In the genomic region with DNA sequence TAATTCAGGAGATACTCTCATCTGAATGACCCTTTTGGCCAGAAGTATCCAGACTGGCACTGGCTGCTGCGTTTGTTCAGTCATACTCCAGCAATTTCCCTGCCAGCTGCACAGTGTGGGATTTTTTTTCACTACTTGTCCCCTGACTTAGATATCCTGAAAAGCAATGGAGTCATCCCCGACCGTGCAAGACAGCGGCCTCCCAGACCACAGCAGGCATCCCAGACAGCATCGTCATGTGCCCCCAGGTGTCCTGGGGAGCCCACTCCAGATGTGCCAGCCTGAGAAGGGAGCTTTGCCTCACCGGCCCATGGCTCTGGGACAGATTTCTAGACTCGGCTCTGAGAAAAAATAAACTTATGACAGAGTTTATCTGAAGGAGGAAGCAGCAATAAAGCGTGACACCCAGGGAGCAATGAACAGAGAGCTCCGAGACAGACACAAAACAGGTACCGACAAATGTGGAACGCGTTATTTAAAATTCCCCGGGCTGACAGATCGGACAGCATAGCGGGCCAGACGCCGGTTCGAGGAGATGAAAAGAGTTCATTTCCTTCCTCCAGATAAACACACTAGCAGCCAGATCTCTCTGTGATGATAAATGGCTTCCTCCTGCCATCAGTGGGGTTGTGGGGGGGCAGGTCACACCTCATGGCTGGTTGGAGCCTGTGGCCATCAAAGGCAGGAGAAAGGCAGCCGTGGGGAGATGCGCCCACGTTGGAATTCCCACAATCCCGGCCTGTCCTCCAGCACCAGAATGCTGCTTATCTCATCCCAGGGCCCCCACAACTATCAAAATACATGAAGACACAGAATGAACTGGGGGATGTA, we compare ENCODE assay signal across 1 cellular context.
TF ChIP-seq lines count a peak whose summit lies in the region.

No MANE protein-coding gene starts in this region.

TF ChIP-seq in WTC11, 78 proteins besides CTCF, POLR2A, EP300 and RAD21 (continued from another document):
- TF ChIP-seq, protein P1, sequence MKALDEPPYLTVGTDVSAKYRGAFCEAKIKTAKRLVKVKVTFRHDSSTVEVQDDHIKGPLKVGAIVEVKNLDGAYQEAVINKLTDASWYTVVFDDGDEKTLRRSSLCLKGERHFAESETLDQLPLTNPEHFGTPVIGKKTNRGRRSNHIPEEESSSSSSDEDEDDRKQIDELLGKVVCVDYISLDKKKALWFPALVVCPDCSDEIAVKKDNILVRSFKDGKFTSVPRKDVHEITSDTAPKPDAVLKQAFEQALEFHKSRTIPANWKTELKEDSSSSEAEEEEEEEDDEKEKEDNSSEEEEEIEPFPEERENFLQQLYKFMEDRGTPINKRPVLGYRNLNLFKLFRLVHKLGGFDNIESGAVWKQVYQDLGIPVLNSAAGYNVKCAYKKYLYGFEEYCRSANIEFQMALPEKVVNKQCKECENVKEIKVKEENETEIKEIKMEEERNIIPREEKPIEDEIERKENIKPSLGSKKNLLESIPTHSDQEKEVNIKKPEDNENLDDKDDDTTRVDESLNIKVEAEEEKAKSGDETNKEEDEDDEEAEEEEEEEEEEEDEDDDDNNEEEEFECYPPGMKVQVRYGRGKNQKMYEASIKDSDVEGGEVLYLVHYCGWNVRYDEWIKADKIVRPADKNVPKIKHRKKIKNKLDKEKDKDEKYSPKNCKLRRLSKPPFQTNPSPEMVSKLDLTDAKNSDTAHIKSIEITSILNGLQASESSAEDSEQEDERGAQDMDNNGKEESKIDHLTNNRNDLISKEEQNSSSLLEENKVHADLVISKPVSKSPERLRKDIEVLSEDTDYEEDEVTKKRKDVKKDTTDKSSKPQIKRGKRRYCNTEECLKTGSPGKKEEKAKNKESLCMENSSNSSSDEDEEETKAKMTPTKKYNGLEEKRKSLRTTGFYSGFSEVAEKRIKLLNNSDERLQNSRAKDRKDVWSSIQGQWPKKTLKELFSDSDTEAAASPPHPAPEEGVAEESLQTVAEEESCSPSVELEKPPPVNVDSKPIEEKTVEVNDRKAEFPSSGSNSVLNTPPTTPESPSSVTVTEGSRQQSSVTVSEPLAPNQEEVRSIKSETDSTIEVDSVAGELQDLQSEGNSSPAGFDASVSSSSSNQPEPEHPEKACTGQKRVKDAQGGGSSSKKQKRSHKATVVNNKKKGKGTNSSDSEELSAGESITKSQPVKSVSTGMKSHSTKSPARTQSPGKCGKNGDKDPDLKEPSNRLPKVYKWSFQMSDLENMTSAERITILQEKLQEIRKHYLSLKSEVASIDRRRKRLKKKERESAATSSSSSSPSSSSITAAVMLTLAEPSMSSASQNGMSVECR (CRISPR knock-in tag; IDR thresholded peaks at IDR 0.05; ENCODE audit: borderline replicate concordance): no peak
- TF ChIP-seq ZNF138 (CRISPR knock-in tag; conservative IDR thresholded peaks at IDR 0.05): no peak
- TF ChIP-seq, protein P2, sequence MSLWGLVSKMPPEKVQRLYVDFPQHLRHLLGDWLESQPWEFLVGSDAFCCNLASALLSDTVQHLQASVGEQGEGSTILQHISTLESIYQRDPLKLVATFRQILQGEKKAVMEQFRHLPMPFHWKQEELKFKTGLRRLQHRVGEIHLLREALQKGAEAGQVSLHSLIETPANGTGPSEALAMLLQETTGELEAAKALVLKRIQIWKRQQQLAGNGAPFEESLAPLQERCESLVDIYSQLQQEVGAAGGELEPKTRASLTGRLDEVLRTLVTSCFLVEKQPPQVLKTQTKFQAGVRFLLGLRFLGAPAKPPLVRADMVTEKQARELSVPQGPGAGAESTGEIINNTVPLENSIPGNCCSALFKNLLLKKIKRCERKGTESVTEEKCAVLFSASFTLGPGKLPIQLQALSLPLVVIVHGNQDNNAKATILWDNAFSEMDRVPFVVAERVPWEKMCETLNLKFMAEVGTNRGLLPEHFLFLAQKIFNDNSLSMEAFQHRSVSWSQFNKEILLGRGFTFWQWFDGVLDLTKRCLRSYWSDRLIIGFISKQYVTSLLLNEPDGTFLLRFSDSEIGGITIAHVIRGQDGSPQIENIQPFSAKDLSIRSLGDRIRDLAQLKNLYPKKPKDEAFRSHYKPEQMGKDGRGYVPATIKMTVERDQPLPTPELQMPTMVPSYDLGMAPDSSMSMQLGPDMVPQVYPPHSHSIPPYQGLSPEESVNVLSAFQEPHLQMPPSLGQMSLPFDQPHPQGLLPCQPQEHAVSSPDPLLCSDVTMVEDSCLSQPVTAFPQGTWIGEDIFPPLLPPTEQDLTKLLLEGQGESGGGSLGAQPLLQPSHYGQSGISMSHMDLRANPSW (CRISPR knock-in tag; conservative IDR thresholded peaks at IDR 0.05; ENCODE audit: low read depth): no peak
- TF ChIP-seq, protein P3, sequence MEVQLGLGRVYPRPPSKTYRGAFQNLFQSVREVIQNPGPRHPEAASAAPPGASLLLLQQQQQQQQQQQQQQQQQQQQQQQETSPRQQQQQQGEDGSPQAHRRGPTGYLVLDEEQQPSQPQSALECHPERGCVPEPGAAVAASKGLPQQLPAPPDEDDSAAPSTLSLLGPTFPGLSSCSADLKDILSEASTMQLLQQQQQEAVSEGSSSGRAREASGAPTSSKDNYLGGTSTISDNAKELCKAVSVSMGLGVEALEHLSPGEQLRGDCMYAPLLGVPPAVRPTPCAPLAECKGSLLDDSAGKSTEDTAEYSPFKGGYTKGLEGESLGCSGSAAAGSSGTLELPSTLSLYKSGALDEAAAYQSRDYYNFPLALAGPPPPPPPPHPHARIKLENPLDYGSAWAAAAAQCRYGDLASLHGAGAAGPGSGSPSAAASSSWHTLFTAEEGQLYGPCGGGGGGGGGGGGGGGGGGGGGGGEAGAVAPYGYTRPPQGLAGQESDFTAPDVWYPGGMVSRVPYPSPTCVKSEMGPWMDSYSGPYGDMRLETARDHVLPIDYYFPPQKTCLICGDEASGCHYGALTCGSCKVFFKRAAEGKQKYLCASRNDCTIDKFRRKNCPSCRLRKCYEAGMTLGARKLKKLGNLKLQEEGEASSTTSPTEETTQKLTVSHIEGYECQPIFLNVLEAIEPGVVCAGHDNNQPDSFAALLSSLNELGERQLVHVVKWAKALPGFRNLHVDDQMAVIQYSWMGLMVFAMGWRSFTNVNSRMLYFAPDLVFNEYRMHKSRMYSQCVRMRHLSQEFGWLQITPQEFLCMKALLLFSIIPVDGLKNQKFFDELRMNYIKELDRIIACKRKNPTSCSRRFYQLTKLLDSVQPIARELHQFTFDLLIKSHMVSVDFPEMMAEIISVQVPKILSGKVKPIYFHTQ (CRISPR knock-in tag; IDR thresholded peaks at IDR 0.05): no peak
